8 cellular contexts compared by ENCODE assay signal in the genomic region with DNA sequence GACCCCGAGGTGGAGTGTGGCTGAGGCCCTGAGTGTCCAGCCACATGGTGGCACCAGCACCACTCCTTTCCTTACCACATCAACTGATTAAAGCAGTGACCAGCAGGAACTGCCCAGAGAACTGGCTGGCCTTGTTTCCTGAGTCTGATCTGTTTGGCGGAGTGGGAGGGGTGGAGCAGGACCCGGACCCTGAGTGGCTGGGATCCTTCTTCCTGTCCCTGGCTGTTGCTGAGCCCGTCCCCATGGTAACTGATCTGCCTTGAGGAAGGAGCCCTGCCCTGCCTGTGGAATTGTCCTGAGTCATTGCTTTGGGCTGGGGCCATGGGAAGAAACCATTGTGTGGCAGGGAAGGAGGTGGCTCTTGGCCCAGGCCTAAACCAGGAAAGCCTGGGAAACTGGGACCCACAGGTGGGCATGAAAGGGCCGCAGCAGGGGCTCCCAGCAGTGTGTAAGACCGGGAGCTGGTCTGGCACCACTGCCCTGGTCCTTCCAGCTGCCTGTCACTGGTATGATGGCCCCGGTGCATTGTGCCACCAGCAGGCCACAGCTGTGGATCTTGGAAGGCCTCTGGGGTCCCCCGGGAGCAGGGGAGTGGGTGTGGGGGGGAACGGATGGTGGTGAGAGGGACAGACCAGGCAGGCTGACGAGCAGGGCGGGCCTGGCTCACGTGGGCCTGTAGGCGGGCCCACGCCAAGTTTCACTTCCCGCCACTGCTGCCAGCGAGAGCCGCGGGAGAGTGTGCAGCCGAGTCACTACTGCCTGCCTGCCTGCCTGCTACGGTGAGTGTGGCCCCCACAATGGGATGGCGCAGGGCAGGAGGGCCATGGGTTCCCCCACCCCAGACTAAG. TPM values are rescaled to one million over a fixed set of nuclear protein-coding genes. Genes with fewer than 3 reads are reported as not detected.
A peak's percentile ranks its signal among the peaks of the same experiment; 100 is the strongest.
DNase-seq lines count a peak whose midpoint lies in the region; ATAC-seq and TF ChIP-seq lines count a peak whose summit lies in the region.

No MANE protein-coding gene starts in this region.

- H3F3A ChIP-seq in GM23248 (ENCODE audit: insufficient read depth): peaks cover 17% of the 10 kb centered on the region

- peak overlapping the region; percentile 99 for H3K27ac ChIP-seq in GM23248
- peak overlapping the region; percentile 94 to 98 for H3K27ac ChIP-seq in thoracic aorta

- peak overlapping the region; percentile 92 for H3K9ac ChIP-seq in GM23248

- peak; percentile 100 for DNase-seq in ELF-1 (ENCODE audit: low read depth, low spot score)
- DNase-seq in GM23248: peak; percentile 100
- DNase-seq in LHCN-M2 (ENCODE audit: low read depth): peak; percentile 100
- peak; percentile 89 for DNase-seq in activated naive CD8-positive, alpha-beta T cell treated with anti-CD3 and anti-CD28 coated beads for 36 hours
- peak; percentile 99 for DNase-seq in glomerular visceral epithelial cell (ENCODE audit: extremely low spot score)
- DNase-seq in occipital lobe (lab: John Stamatoyannopoulos, UW): peak; percentile 96
- DNase-seq in thoracic aorta (ENCODE audit: low spot score): peak; percentile 100

- H3K4me2 ChIP-seq in GM23248 (ENCODE audit: unreplicated experiment): peak overlapping the region; percentile 69

- no peaks in the 10 kb centered on the region for H3K9me2 ChIP-seq in GM23248 (ENCODE audit: insufficient read depth)

- no peaks in the 10 kb centered on the region for H4K20me1 ChIP-seq in GM23248 (ENCODE audit: insufficient read depth)

- H3K27me3 Mint-ChIP-seq in activated naive CD8-positive, alpha-beta T cell treated with anti-CD3 and anti-CD28 coated beads for 36 hours: no peaks in the 10 kb centered on the region

- WGBS in GM23248 (ENCODE audit: low coverage in 1 of 2, low lambda C conversion rate in 2 of 2, missing lambda C conversion rate in 2 of 2), 2 experiments: 0 to 2% methylated on average over 10 to 21 of the region's 21 CpGs

- H3K4me3 Mint-ChIP-seq in activated naive CD8-positive, alpha-beta T cell treated with anti-CD3 and anti-CD28 coated beads for 36 hours: peak overlapping the region; percentile 95

- peak; percentile 69 for TF ChIP-seq CTCF in thoracic aorta (IDR thresholded peaks at IDR 0.05)

- H3K27me3 ChIP-seq in GM23248 (replicated peaks; ENCODE audit: insufficient read depth) (no peaks in the 10 kb centered on the region), thoracic aorta (replicated peaks; ENCODE audit: insufficient read depth) (no peaks in the 10 kb centered on the region)

- no peaks in the 10 kb centered on the region for H3K9me3 ChIP-seq in GM23248 (ENCODE audit: low read depth)
- H3K9me3 ChIP-seq in thoracic aorta: no peaks in the 10 kb centered on the region

- H3K4me3 ChIP-seq in GM23248 (peak overlapping the region; percentile 73), thoracic aorta (peak overlapping the region; percentile 72)

- peaks cover 24% of the 10 kb centered on the region for H3K4me1 ChIP-seq in GM23248 (ENCODE audit: insufficient read depth)
- peaks cover 38 to 53% of the 10 kb centered on the region in 2 donors for H3K4me1 ChIP-seq in thoracic aorta (ENCODE audit: control insufficient read depth in 1 of 2, low read depth in 2 of 2)

- no peaks in the 10 kb centered on the region for H3K9me3 Mint-ChIP-seq in activated naive CD8-positive, alpha-beta T cell treated with anti-CD3 and anti-CD28 coated beads for 36 hours

- peaks cover 40% of the 10 kb centered on the region for H3K36me3 Mint-ChIP-seq in activated naive CD8-positive, alpha-beta T cell treated with anti-CD3 and anti-CD28 coated beads for 36 hours

- peak; percentile 94 for ATAC-seq in SK-N-SH treated with all-trans-retinoic acid at 6 μM for 48 hours
- ATAC-seq in thoracic aorta (ENCODE audit: insufficient number of reproducible peaks, low FRiP score, low read depth): peak; percentile 93

- peaks cover 47% of the 10 kb centered on the region for H3K4me1 Mint-ChIP-seq in activated naive CD8-positive, alpha-beta T cell treated with anti-CD3 and anti-CD28 coated beads for 36 hours

- in situ Hi-C loops in GM23248 (cut with MboI): loop anchor here (5.0 kb wide), 1 partner anchor 87 kb away; no protein-coding TSS in a partner anchor

- H3K27ac Mint-ChIP-seq in activated naive CD8-positive, alpha-beta T cell treated with anti-CD3 and anti-CD28 coated beads for 36 hours: peak overlapping the region; percentile 96

- peaks cover 6% of the 10 kb centered on the region; the same call in 1 of the 2 replicates for H3K36me3 ChIP-seq in GM23248 (ENCODE audit: low read depth)
- peaks cover 26% of the 10 kb centered on the region for H3K36me3 ChIP-seq in thoracic aorta

- H3K79me2 ChIP-seq in GM23248 (ENCODE audit: insufficient read depth): peaks cover 43% of the 10 kb centered on the region

- peak overlapping the region; percentile 43; the same call in 1 of the 2 replicates for H2AFZ ChIP-seq in GM23248

TF ChIP-seq in SK-N-SH treated with all-trans-retinoic acid at 6 μM for 48 hours, 23 proteins besides CTCF, POLR2A, EP300 and RAD21 (continues in another document):
- TF ChIP-seq GLIS3 (CRISPR knock-in tag; IDR thresholded peaks at IDR 0.05) (no peak), CSDC2 (CRISPR knock-in tag; IDR thresholded peaks at IDR 0.05) (peak; percentile 41; the same call in 1 of the 2 replicates), ESRRG (CRISPR knock-in tag; IDR thresholded peaks at IDR 0.05) (no peak), CSRNP3 (CRISPR knock-in tag; IDR thresholded peaks at IDR 0.05) (0 out of 2 replicates have a peak, but pooled peaks have one; percentile 30)
- TF ChIP-seq, protein P1, sequence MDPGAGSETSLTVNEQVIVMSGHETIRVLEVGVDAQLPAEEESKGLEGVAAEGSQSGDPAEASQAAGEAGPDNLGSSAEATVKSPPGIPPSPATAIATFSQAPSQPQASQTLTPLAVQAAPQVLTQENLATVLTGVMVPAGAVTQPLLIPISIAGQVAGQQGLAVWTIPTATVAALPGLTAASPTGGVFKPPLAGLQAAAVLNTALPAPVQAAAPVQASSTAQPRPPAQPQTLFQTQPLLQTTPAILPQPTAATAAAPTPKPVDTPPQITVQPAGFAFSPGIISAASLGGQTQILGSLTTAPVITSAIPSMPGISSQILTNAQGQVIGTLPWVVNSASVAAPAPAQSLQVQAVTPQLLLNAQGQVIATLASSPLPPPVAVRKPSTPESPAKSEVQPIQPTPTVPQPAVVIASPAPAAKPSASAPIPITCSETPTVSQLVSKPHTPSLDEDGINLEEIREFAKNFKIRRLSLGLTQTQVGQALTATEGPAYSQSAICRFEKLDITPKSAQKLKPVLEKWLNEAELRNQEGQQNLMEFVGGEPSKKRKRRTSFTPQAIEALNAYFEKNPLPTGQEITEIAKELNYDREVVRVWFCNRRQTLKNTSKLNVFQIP (CRISPR knock-in tag; IDR thresholded peaks at IDR 0.05; ENCODE audit: borderline replicate concordance, low read depth): no peak

RNA-seq across cellular contexts. Expression of gene ATRIP, which starts 19.2 kb away (rescaled TPM):
- 8.4 and 9.5 TPM in 2 replicates for total RNA-seq in GM23248 (2014; rRNA removed; shearing (Covaris generic))
- 4.2 and 4.6 TPM in 2 replicates for polyA plus RNA-seq in GM23248 (2016; fragmentation: Nextera tagmentation; extraction: Ambion mirVana)
- total RNA-seq in LHCN-M2 (2014; rRNA removed): 13.9 and 14.1 TPM in 2 replicates
- 7.8 TPM for polyA plus RNA-seq in LHCN-M2 (2012)
- 10 to 100 TPM; 17.3 to 17.9 TPM for total RNA-seq in activated naive CD8-positive, alpha-beta T cell treated with anti-CD3 and anti-CD28 coated beads for 36 hours
- 5.9 TPM for total RNA-seq in occipital lobe
- total RNA-seq in thoracic aorta: 1 to 10 TPM; 4.0 to 8.3 TPM

RNA-seq across cellular contexts. Expression of gene TMA7, which starts 25.7 kb away (rescaled TPM):
- 150 and 244 TPM in 2 replicates for total RNA-seq in GM23248 (2014; rRNA removed; shearing (Covaris generic))
- 535 and 552 TPM in 2 replicates for polyA plus RNA-seq in GM23248 (2016; fragmentation: Nextera tagmentation; extraction: Ambion mirVana)
- total RNA-seq in LHCN-M2 (2014; rRNA removed): 312 and 406 TPM in 2 replicates
- 681 TPM for polyA plus RNA-seq in LHCN-M2 (2012)
- total RNA-seq in activated naive CD8-positive, alpha-beta T cell treated with anti-CD3 and anti-CD28 coated beads for 36 hours: 100 to 1,000 TPM; 398 to 421 TPM
- total RNA-seq in occipital lobe: 61.3 TPM
- total RNA-seq in thoracic aorta: 100 to 1,000 TPM; 112 to 164 TPM

RNA-seq across cellular contexts. Expression of gene CCDC51, which starts 25.8 kb away (rescaled TPM):
- 10.1 and 10.6 TPM in 2 replicates for total RNA-seq in GM23248 (2014; rRNA removed; shearing (Covaris generic))
- polyA plus RNA-seq in GM23248 (2016; fragmentation: Nextera tagmentation; extraction: Ambion mirVana): 14.0 and 14.9 TPM in 2 replicates
- 28.8 and 29.8 TPM in 2 replicates for total RNA-seq in LHCN-M2 (2014; rRNA removed)
- polyA plus RNA-seq in LHCN-M2 (2012): 27.4 TPM
- total RNA-seq in activated naive CD8-positive, alpha-beta T cell treated with anti-CD3 and anti-CD28 coated beads for 36 hours: 10 to 100 TPM; 28.2 to 29.5 TPM
- 7.5 TPM for total RNA-seq in occipital lobe
- total RNA-seq in thoracic aorta: 10 to 100 TPM in 1 of 2 donors, 1 to 10 TPM in 1; 5.9 to 15.2 TPM

RNA-seq across cellular contexts. Expression of gene PLXNB1, which starts 35.9 kb away (rescaled TPM):
- 5.5 and 8.0 TPM in 2 replicates for total RNA-seq in GM23248 (2014; rRNA removed; shearing (Covaris generic))
- 3.3 and 4.9 TPM in 2 replicates for polyA plus RNA-seq in GM23248 (2016; fragmentation: Nextera tagmentation; extraction: Ambion mirVana)
- total RNA-seq in LHCN-M2 (2014; rRNA removed) (21.5 and 23.4 TPM in 2 replicates), occipital lobe (26.8 TPM), thoracic aorta (100 to 1,000 TPM; 177 to 210 TPM)
- polyA plus RNA-seq in LHCN-M2 (2012): 8.8 TPM
- 1 to 10 TPM; 1.6 to 2.4 TPM for total RNA-seq in activated naive CD8-positive, alpha-beta T cell treated with anti-CD3 and anti-CD28 coated beads for 36 hours

RNA-seq across cellular contexts. Expression of gene SHISA5, which starts 38.2 kb away (rescaled TPM):
- total RNA-seq in GM23248 (2014; rRNA removed; shearing (Covaris generic)): 153 and 154 TPM in 2 replicates
- polyA plus RNA-seq in GM23248 (2016; fragmentation: Nextera tagmentation; extraction: Ambion mirVana): 215 and 223 TPM in 2 replicates
- 192 and 227 TPM in 2 replicates for total RNA-seq in LHCN-M2 (2014; rRNA removed)
- polyA plus RNA-seq in LHCN-M2 (2012): 259 TPM
- 10 to 100 TPM; 68.8 to 73.5 TPM for total RNA-seq in activated naive CD8-positive, alpha-beta T cell treated with anti-CD3 and anti-CD28 coated beads for 36 hours
- total RNA-seq in occipital lobe: 72.5 TPM
- 100 to 1,000 TPM; 151 to 159 TPM for total RNA-seq in thoracic aorta

Comparison
In these comparisons a context has a peak if more than half of its experiments do, and no peak if none do; other contexts are left out.
1. Peak in every context shown above with its lines: DNase-seq, ATAC-seq, H3K4me3 ChIP-seq and H3K27ac ChIP-seq.